15 cellular contexts compared by ENCODE assay signal in the genomic region with DNA sequence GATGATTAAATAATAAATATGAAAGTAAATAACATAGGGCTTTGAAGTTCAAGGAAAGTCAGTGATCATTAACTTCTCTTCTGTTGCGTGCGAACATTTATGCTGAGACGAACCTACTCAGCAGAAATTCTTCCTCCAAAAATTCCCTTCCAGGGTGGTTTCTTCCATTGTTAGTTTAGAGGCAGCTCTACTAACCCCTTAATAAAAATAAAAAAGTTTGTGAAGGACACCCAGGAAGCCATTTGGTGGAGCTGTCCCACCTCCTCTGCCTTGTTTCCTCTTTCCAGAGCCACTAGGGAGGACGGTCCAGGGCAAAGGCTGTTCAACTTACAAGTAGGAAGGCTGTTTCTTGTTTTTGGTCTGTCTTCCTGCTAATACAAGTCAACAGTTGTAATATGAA. TPM values are rescaled to one million over a fixed set of nuclear protein-coding genes. Genes with fewer than 3 reads are reported as not detected.
DNase-seq lines count a peak whose midpoint lies in the region; ATAC-seq and TF ChIP-seq lines count a peak whose summit lies in the region.
"Had no signal": no experiment of that assay in that cellular context is flagged by ENCODE, and none has a peak within 500 bp of the region (broad histone marks: within the 10 kb centered on the region; RNA-seq: fewer than 3 reads in every experiment).

No MANE protein-coding gene starts in this region.

- H3K9me2 ChIP-seq in hepatocyte (replicated peaks; ENCODE audit: insufficient read depth) = no peaks in the 10 kb centered on the region

- H3K4me1 ChIP-seq in BE2C = no peaks in the 10 kb centered on the region
- H3K4me1 ChIP-seq in hepatocyte (ENCODE audit: insufficient read depth) = peaks cover 6% of the 10 kb centered on the region

- H4K20me1 ChIP-seq in hepatocyte (ENCODE audit: insufficient read depth, poor library complexity, severe bottlenecking) = peaks cover 20% of the 10 kb centered on the region

- H3K27ac ChIP-seq in hepatocyte = peak overlapping the region; percentile 99

- no peaks in the 10 kb centered on the region for H3K27me3 Mint-ChIP-seq in nephron progenitor cell (ENCODE audit: low read depth, poor library complexity)

- peaks cover 5% of the 10 kb centered on the region for H3K36me3 Mint-ChIP-seq in nephron progenitor cell (ENCODE audit: low read depth)

- peaks cover 21% of the 10 kb centered on the region for H3K79me2 ChIP-seq in hepatocyte

- H3K27ac Mint-ChIP-seq in nephron progenitor cell = no peak overlapping the region

- no peak overlapping the region for H3K4me3 Mint-ChIP-seq in nephron progenitor cell

- H3K27me3 ChIP-seq in BE2C = no peaks in the 10 kb centered on the region
- H3K27me3 ChIP-seq in hepatocyte = no peaks in the 10 kb centered on the region
- H3K27me3 ChIP-seq: tibial artery had no signal

- WGBS in hepatocyte (ENCODE audit: low lambda C conversion rate, missing lambda C conversion rate) = 81% methylated on average over 4 of the region's 4 CpGs

- 0 out of 2 replicates have a peak, but pooled peaks have one; percentile 3 for TF ChIP-seq CTCF in BE2C (IDR thresholded peaks at IDR 0.05; ENCODE audit: low read depth, low read length)
- peak; percentile 3 for TF ChIP-seq CTCF in hepatocyte (IDR thresholded peaks at IDR 0.05; ENCODE audit: poor library complexity)
- no peak for TF ChIP-seq CTCF in nephron progenitor cell (IDR thresholded peaks at IDR 0.05)

- H3K4me3 ChIP-seq in BE2C (ENCODE audit: low read depth, low read length) = no peak overlapping the region
- H3K4me3 ChIP-seq in hepatocyte = no peak overlapping the region
- H3K4me3 ChIP-seq: tibial artery had no signal

- peaks cover 39% of the 10 kb centered on the region for H3K4me1 Mint-ChIP-seq in nephron progenitor cell

- no peak overlapping the region for H3K4me2 ChIP-seq in hepatocyte

- no peaks in the 10 kb centered on the region for H3K9me3 Mint-ChIP-seq in nephron progenitor cell
- H3K9me3 Mint-ChIP-seq: activated naive CD4-positive, alpha-beta T cell treated with anti-CD3 and anti-CD28 coated beads for 36 hours had no signal

- no peak for ATAC-seq in GM19467 (IDR thresholded peaks at IDR 0.05; ENCODE audit: unreplicated experiment)
- ATAC-seq: left lobe of liver, Right ventricle myocardium inferior had no signal

- H2AFZ ChIP-seq in hepatocyte = no peak overlapping the region

- H3K36me3 ChIP-seq in BE2C (no peaks in the 10 kb centered on the region), hepatocyte (replicated peaks; ENCODE audit: insufficient read depth, low read depth) (no peaks in the 10 kb centered on the region)
- H3K36me3 ChIP-seq: tibial artery had no signal

- no peak for DNase-seq in BE2C
- DNase-seq in GF-D8 (lab: John Stamatoyannopoulos, UW) = peak; percentile 91
- DNase-seq in NOMO-1 treated with DMSO at 0.1 percent for 48 hours (lab: John Stamatoyannopoulos, UW; ENCODE audit: unreplicated experiment) = peak; percentile 49
- DNase-seq in hepatocyte (ENCODE audit: low spot score) = no peak
- DNase-seq in nephron progenitor cell = no peak
- no peak for DNase-seq in iPS-NIHi7 (ENCODE audit: extremely low spot score)
- no peak for DNase-seq in NCI-H526 (lab: John Stamatoyannopoulos, UW)
- DNase-seq: activated CD4-positive, alpha-beta T cell treated with anti-CD3 and anti-CD28 coated beads for 48 hours; activated naive CD4-positive, alpha-beta T cell treated with anti-CD3 and anti-CD28 coated beads for 36 hours; foreskin melanocyte; NCI-H1930; tibial artery had no signal

- no peaks in the 10 kb centered on the region for H3K9me3 ChIP-seq in BE2C
- H3K9me3 ChIP-seq in hepatocyte (ENCODE audit: low read depth) = no peaks in the 10 kb centered on the region
- H3K9me3 ChIP-seq: tibial artery had no signal

RNA-seq across cellular contexts. Expression of gene SMAD2, which starts 2.1 kb away (rescaled TPM):
- polyA plus RNA-seq in BE2C (2012; ENCODE audit: insufficient read depth, insufficient read length, low read depth) = 33.8 TPM
- 93.3 and 108 TPM in 2 replicates for total RNA-seq in hepatocyte
- polyA plus RNA-seq in hepatocyte = 46.0 and 58.5 TPM in 2 replicates

Comparison
In these comparisons a context has a peak if more than half of its experiments do, and no peak if none do; other contexts are left out.
1. DNase-seq: peak in GF-D8 (single experiment) and NOMO-1 treated with DMSO at 0.1 percent for 48 hours (single experiment); none in BE2C (single experiment), hepatocyte (single experiment), nephron progenitor cell (single experiment), iPS-NIHi7 (single experiment) and NCI-H526 (0 of 2).